Comparison of ENCODE assay signal across 8 cellular contexts in genomic region chr5:34534237-34535108, GRCh38.
DNase-seq lines count a peak whose midpoint lies in the region; ATAC-seq, FAIRE-seq and TF ChIP-seq lines count a peak whose summit lies in the region.

No MANE protein-coding gene starts in this region.

- WGBS in upper lobe of left lung, 2 donors = 71 to 75% methylated on average over 4 of the region's 4 CpGs

- H3K9me3 ChIP-seq in upper lobe of left lung = no peaks in the 10 kb centered on the region

- H3K4me1 ChIP-seq in upper lobe of left lung = peaks cover 0 to 20% (median 12%) of the 10 kb centered on the region in 4 donors

- H3K4me3 ChIP-seq in bronchial epithelial cell (ENCODE audit: low read depth, low read length) (no peak overlapping the region), upper lobe of left lung (no peak overlapping the region)

- H3K27me3 ChIP-seq in bronchial epithelial cell (ENCODE audit: control insufficient read depth, insufficient read depth, low read length) = no peaks in the 10 kb centered on the region
- no peaks in the 10 kb centered on the region for H3K27me3 ChIP-seq in upper lobe of left lung

- no peak for FAIRE-seq in bronchial epithelial cell (lab: Jason Lieb, UNC)

- TF ChIP-seq CTCF in bronchial epithelial cell (IDR thresholded peaks at IDR 0.05; ENCODE audit: insufficient read depth, low read length, severe bottlenecking) (no peak), upper lobe of left lung (IDR thresholded peaks at IDR 0.05) (no peak), omental fat pad (IDR thresholded peaks at IDR 0.05) (no peak)

- no peak for TF ChIP-seq EP300 in upper lobe of left lung (IDR thresholded peaks at IDR 0.05)

- TF ChIP-seq POLR2A in upper lobe of left lung (IDR thresholded peaks at IDR 0.05) = no peak

- peak overlapping the region; percentile 27 to 44 (median 34) for H3K27ac ChIP-seq in upper lobe of left lung

- peak; percentile 87 for ATAC-seq in HG03135 (IDR thresholded peaks at IDR 0.05; ENCODE audit: unreplicated experiment)
- peak; percentile 54 to 64 for ATAC-seq in upper lobe of left lung (ENCODE audit: low FRiP score in 2 of 2)
- ATAC-seq in omental fat pad (ENCODE audit: low FRiP score) = no peak

- peak; percentile 33 for DNase-seq in stimulated activated CD4-positive, alpha-beta T cell treated with anti-CD3 and anti-CD28 coated beads, Interleukin-1b, Interleukin-23, amount 100 ng/mL, for 48 hours
- no peak for DNase-seq in stimulated activated CD4-positive, alpha-beta T cell treated with anti-CD3 and anti-CD28 coated beads, Interleukin-2, amount 100 ng/mL, for 24 hours
- DNase-seq in bronchial epithelial cell (ENCODE audit: low read depth) (peak; percentile 91), upper lobe of left lung (peak in 1 of 2 donors; percentile 37), omental fat pad (ENCODE audit: low spot score) (no peak), NAMALWA (ENCODE audit: low spot score) (no peak), SKM-1 treated with dmso at 0.1 percent for 144 hours (lab: John Stamatoyannopoulos, UW; ENCODE audit: unreplicated experiment) (no peak)

- no peaks in the 10 kb centered on the region for H3K36me3 ChIP-seq in bronchial epithelial cell (ENCODE audit: control insufficient read depth, insufficient read depth, low read length)
- H3K36me3 ChIP-seq in upper lobe of left lung = no peaks in the 10 kb centered on the region

Comparison
In these comparisons a context has a peak if more than half of its experiments do, and no peak if none do; other contexts are left out.
1. DNase-seq: peak in stimulated activated CD4-positive, alpha-beta T cell treated with anti-CD3 and anti-CD28 coated beads, Interleukin-1b, Interleukin-23, amount 100 ng/mL, for 48 hours (single experiment) and bronchial epithelial cell (single experiment); none in stimulated activated CD4-positive, alpha-beta T cell treated with anti-CD3 and anti-CD28 coated beads, Interleukin-2, amount 100 ng/mL, for 24 hours (0 of 2), omental fat pad (single experiment), NAMALWA (single experiment) and SKM-1 treated with dmso at 0.1 percent for 144 hours (single experiment).